Comparison of ENCODE assay signal across 2 cellular contexts in genomic region chr3:122030381-122031122, GRCh38.
TF ChIP-seq lines count a peak whose summit lies in the region.

No MANE protein-coding gene starts in this region.

TF ChIP-seq in SK-N-SH, 30 proteins besides CTCF, POLR2A, EP300 and RAD21 (continued from another document):
- TF ChIP-seq FOSL2 (IDR thresholded peaks at IDR 0.05; ENCODE audit: borderline replicate concordance, low read depth) (no peak), RFX5 (IDR thresholded peaks at IDR 0.05; ENCODE audit: low read length) (no peak), IRF3 (IDR thresholded peaks at IDR 0.05; ENCODE audit: low read depth, low read length) (no peak), POLR2AphosphoS5 (IDR thresholded peaks at IDR 0.05; ENCODE audit: low read depth, low read length) (no peak)

TF ChIP-seq in SK-N-SH treated with all-trans-retinoic acid at 6 μM for 48 hours, 23 proteins besides CTCF, POLR2A, EP300 and RAD21:
- TF ChIP-seq TSHZ2 (CRISPR knock-in tag; IDR thresholded peaks at IDR 0.05) (no peak), TOX (CRISPR knock-in tag; IDR thresholded peaks at IDR 0.05; ENCODE audit: borderline replicate concordance) (no peak), SNAI2 (CRISPR knock-in tag; IDR thresholded peaks at IDR 0.05) (no peak), CSRNP3 (CRISPR knock-in tag; IDR thresholded peaks at IDR 0.05) (no peak), RARB (CRISPR knock-in tag; IDR thresholded peaks at IDR 0.05) (no peak), BACH2 (CRISPR knock-in tag; IDR thresholded peaks at IDR 0.05; ENCODE audit: borderline replicate concordance) (no peak), PATZ1 (CRISPR knock-in tag; IDR thresholded peaks at IDR 0.05; ENCODE audit: borderline replicate concordance) (no peak), ARNTL (CRISPR knock-in tag; IDR thresholded peaks at IDR 0.05; ENCODE audit: borderline replicate concordance, low read depth) (no peak), CSDC2 (CRISPR knock-in tag; IDR thresholded peaks at IDR 0.05) (no peak), ZFP30 (CRISPR knock-in tag; IDR thresholded peaks at IDR 0.05) (no peak), GLIS3 (CRISPR knock-in tag; IDR thresholded peaks at IDR 0.05) (no peak), ZNF8 (CRISPR knock-in tag; IDR thresholded peaks at IDR 0.05) (no peak), ZFP3 (CRISPR knock-in tag; IDR thresholded peaks at IDR 0.05) (no peak), ISL1 (CRISPR knock-in tag; IDR thresholded peaks at IDR 0.05) (no peak), TCF4 (CRISPR knock-in tag; IDR thresholded peaks at IDR 0.05; ENCODE audit: borderline replicate concordance) (no peak), ESRRG (CRISPR knock-in tag; IDR thresholded peaks at IDR 0.05) (no peak), PPARA (CRISPR knock-in tag; IDR thresholded peaks at IDR 0.05; ENCODE audit: borderline replicate concordance) (no peak), OSR1 (CRISPR knock-in tag; IDR thresholded peaks at IDR 0.05) (no peak), CREB5 (CRISPR knock-in tag; IDR thresholded peaks at IDR 0.05; ENCODE audit: low read depth) (no peak), ZNF565 (CRISPR knock-in tag; conservative IDR thresholded peaks at IDR 0.05; ENCODE audit: low read depth) (no peak)
TF ChIP-seq in SK-N-SH treated with all-trans-retinoic acid at 6 μM for 48 hours: peak in this region for 0.
